Comparison of ENCODE assay signal across 25 cellular contexts in the genomic region with DNA sequence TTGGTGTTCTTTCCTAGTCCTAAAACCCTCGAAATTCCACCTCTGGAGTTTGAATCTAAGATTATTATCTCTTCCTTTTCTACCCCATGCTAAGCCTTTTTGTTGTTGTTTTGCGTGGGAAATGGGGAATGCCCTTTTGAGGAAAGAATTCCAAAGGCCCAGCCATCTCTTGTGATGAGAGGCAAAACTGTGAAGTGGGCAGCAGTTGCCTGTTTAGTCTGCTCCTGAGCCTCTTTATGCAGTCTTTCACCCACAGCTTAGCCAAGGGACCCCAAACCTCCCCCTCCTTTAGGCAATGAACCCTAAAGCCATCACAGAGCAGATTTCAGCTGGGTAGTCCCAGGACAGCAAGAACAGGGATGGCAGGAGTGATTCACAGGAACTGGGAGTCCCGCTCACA.
DNase-seq lines count a peak whose midpoint lies in the region; ATAC-seq, FAIRE-seq and TF ChIP-seq lines count a peak whose summit lies in the region.
"Had no signal": no experiment of that assay in that cellular context is flagged by ENCODE, and none has a peak within 500 bp of the region (broad histone marks: within the 10 kb centered on the region; RNA-seq: fewer than 3 reads in every experiment).

No MANE protein-coding gene starts in this region.

- no peak overlapping the region for H3K4ac ChIP-seq in trophoblast cell (ENCODE audit: low read depth, low read length)

- H3K4me3 Mint-ChIP-seq in astrocyte (ENCODE audit: unreplicated experiment) (peak overlapping the region; percentile 86), T-cell (no peak overlapping the region)
- H3K4me3 Mint-ChIP-seq: memory B cell; natural killer cell treated with Interleukin-12 subunit alpha and Interleukin-12 subunit beta and Interleukin-15 and Interleukin-18, amount 100 ng/mL, for 72 hours; stimulated activated effector memory CD8-positive, alpha-beta T cell treated with anti-CD3 and anti-CD28 coated beads, Interleukin-12 subunit alpha, Interleukin-12 subunit beta, amount 100 ng/mL, for 72 hours had no signal

- peak overlapping the region; percentile 21 for H2BK12ac ChIP-seq in trophoblast cell (ENCODE audit: low read length)

- whole genome bisulfite sequencing in trophoblast cell (ENCODE audit: extremely low coverage, insufficient coverage, insufficient read length): no CpG with 5 or more reads among the region's 3 CpGs

- ATAC-seq in GM18858 (IDR thresholded peaks at IDR 0.05; ENCODE audit: unreplicated experiment) (no peak), T-cell (replicated peaks in 1 of 4) (no peak), GM18907 (IDR thresholded peaks at IDR 0.05; ENCODE audit: unreplicated experiment) (no peak)
- ATAC-seq: natural killer cell treated with Interleukin-12 subunit alpha and Interleukin-12 subunit beta and Interleukin-15 and Interleukin-18, amount 100 ng/mL, for 72 hours; right lobe of liver; stimulated activated effector memory CD8-positive, alpha-beta T cell treated with anti-CD3 and anti-CD28 coated beads, Interleukin-12 subunit alpha, Interleukin-12 subunit beta, amount 100 ng/mL, for 72 hours had no signal

- no peak overlapping the region for H2AFZ ChIP-seq in astrocyte (ENCODE audit: low read depth, low read length)
- H2AFZ ChIP-seq in trophoblast cell (ENCODE audit: insufficient read depth, low read length, poor library complexity): no peak overlapping the region

- peak overlapping the region; percentile 36 for H4K91ac ChIP-seq in trophoblast cell (ENCODE audit: low read depth, low read length)

- H3K27ac ChIP-seq in astrocyte (ENCODE audit: low read depth, low read length) (peak overlapping the region; percentile 34), iPS-20b (ENCODE audit: low read length) (peak overlapping the region; percentile 92), trophoblast cell (ENCODE audit: low read depth, low read length) (peak overlapping the region; percentile 78)
- H3K27ac ChIP-seq: adrenal gland, right lobe of liver, tibial artery had no signal

- H3K27me3 ChIP-seq in HAP-1 (ENCODE audit: low read depth) (no peaks in the 10 kb centered on the region), astrocyte (ENCODE audit: insufficient read depth, low read length) (no peaks in the 10 kb centered on the region), iPS-20b (ENCODE audit: insufficient read depth, low read length) (no peaks in the 10 kb centered on the region), trophoblast cell (ENCODE audit: insufficient read depth, low read length) (no peaks in the 10 kb centered on the region)
- H3K27me3 ChIP-seq: adrenal gland, right lobe of liver, tibial artery had no signal

- H4K20me1 ChIP-seq in astrocyte (ENCODE audit: insufficient read depth, low read length): peaks cover 36% of the 10 kb centered on the region

- H2BK5ac ChIP-seq in trophoblast cell (ENCODE audit: low read depth, low read length, poor library complexity): peak overlapping the region; percentile 3

- no peak for TF ChIP-seq CTCF in astrocyte (IDR thresholded peaks at IDR 0.05; ENCODE audit: insufficient read depth, low read depth, low read length)

- POLR2A ChIA-PET in T-cell (lab: Charles Lee): no interaction called here

- no peaks in the 10 kb centered on the region for H3K36me3 Mint-ChIP-seq in astrocyte (ENCODE audit: low read depth, unreplicated experiment)
- peaks cover 3% of the 10 kb centered on the region for H3K36me3 Mint-ChIP-seq in T-cell
- H3K36me3 Mint-ChIP-seq: natural killer cell treated with Interleukin-12 subunit alpha and Interleukin-12 subunit beta and Interleukin-15 and Interleukin-18, amount 100 ng/mL, for 72 hours; stimulated activated effector memory CD8-positive, alpha-beta T cell treated with anti-CD3 and anti-CD28 coated beads, Interleukin-12 subunit alpha, Interleukin-12 subunit beta, amount 100 ng/mL, for 72 hours had no signal

- no peak overlapping the region for H3K23ac ChIP-seq in trophoblast cell (ENCODE audit: low read length)

- CTCF ChIA-PET in T-cell (lab: Charles Lee): no interaction called here

- no peak overlapping the region for H3K14ac ChIP-seq in trophoblast cell (ENCODE audit: low read length)

- H3K9ac ChIP-seq in astrocyte (ENCODE audit: low read length) (peak overlapping the region; percentile 51), iPS-20b (ENCODE audit: low read depth, low read length) (peak overlapping the region; percentile 74; the same call in 1 of the 2 replicates), trophoblast cell (ENCODE audit: low read length) (no peak overlapping the region)

- H3K36me3 ChIP-seq in HAP-1 (replicated peaks): no peaks in the 10 kb centered on the region
- H3K36me3 ChIP-seq in astrocyte (ENCODE audit: insufficient read depth, low read length): peaks cover 5% of the 10 kb centered on the region
- H3K36me3 ChIP-seq in iPS-20b (ENCODE audit: insufficient read depth, low read depth, low read length): peaks cover 15% of the 10 kb centered on the region
- H3K36me3 ChIP-seq in trophoblast cell (ENCODE audit: control insufficient read depth in 1 of 2, insufficient read depth in 2 of 2, low read length in 2 of 2): peaks cover 0 to 1% of the 10 kb centered on the region in 2 experiments
- H3K36me3 ChIP-seq: adrenal gland, tibial artery had no signal

- H3K79me2 ChIP-seq in astrocyte (ENCODE audit: insufficient read depth, low read length): peaks cover 97% of the 10 kb centered on the region
- peaks cover 2% of the 10 kb centered on the region for H3K79me2 ChIP-seq in trophoblast cell (ENCODE audit: control insufficient read depth, insufficient read depth, low read length, poor library complexity)

- no peaks in the 10 kb centered on the region for H3K9me3 Mint-ChIP-seq in astrocyte (ENCODE audit: unreplicated experiment)
- no peaks in the 10 kb centered on the region for H3K9me3 Mint-ChIP-seq in T-cell
- H3K9me3 Mint-ChIP-seq: memory B cell; natural killer cell treated with Interleukin-12 subunit alpha and Interleukin-12 subunit beta and Interleukin-15 and Interleukin-18, amount 100 ng/mL, for 72 hours; stimulated activated effector memory CD8-positive, alpha-beta T cell treated with anti-CD3 and anti-CD28 coated beads, Interleukin-12 subunit alpha, Interleukin-12 subunit beta, amount 100 ng/mL, for 72 hours had no signal

- H3K4me1 ChIP-seq in HAP-1 (peaks cover 27% of the 10 kb centered on the region), astrocyte (ENCODE audit: insufficient read depth, low read length) (peaks cover 26% of the 10 kb centered on the region), iPS-20b (ENCODE audit: insufficient read depth, low read length) (peaks cover 17% of the 10 kb centered on the region), trophoblast cell (ENCODE audit: control insufficient read depth in 1 of 2, insufficient read depth in 2 of 2, low read length in 2 of 2) (peaks cover 11 to 14% of the 10 kb centered on the region in 2 experiments)

- no peak overlapping the region for H2BK120ac ChIP-seq in trophoblast cell (ENCODE audit: insufficient read depth, low read length, poor library complexity)

- in situ Hi-C loops in HAP-1 (cut with MboI; ENCODE audit: low sequenced_read_pairs): loop anchor here (10.0 kb wide), 1 partner anchor 91 kb away; a partner anchor contains a TSS

- H3K27me3 Mint-ChIP-seq in astrocyte (ENCODE audit: low read depth, unreplicated experiment) (no peaks in the 10 kb centered on the region), T-cell (no peaks in the 10 kb centered on the region)
- H3K27me3 Mint-ChIP-seq: memory B cell; natural killer cell treated with Interleukin-12 subunit alpha and Interleukin-12 subunit beta and Interleukin-15 and Interleukin-18, amount 100 ng/mL, for 72 hours had no signal

- DNase-seq in HAP-1 (ENCODE audit: low spot score in 2 of 2) (peak in 1 of 2 experiments; percentile 31), astrocyte (ENCODE audit: low read depth) (no peak), trophoblast cell (no peak), NAMALWA (ENCODE audit: low spot score) (no peak), T-cell (no peak)
- DNase-seq: activated CD4-positive, alpha-beta T cell treated with anti-CD3 and anti-CD28 coated beads for 48 hours; activated effector memory CD4-positive, alpha-beta T cell treated with Interleukin-2 at 50 U/mL for 16 hours; adrenal gland; central memory CD4-positive, alpha-beta T cell; DMS79; head of caudate nucleus; KG1; MV-4-11; NCI-H2029; right lobe of liver; tibial artery had no signal

- H3K4me3 ChIP-seq in HAP-1: peak overlapping the region; percentile 45
- no peak overlapping the region for H3K4me3 ChIP-seq in astrocyte (ENCODE audit: insufficient read depth, low read depth, low read length)
- H3K4me3 ChIP-seq in iPS-20b (ENCODE audit: low read length): peak overlapping the region; percentile 96; the same call in 1 of the 2 replicates
- H3K4me3 ChIP-seq in trophoblast cell (ENCODE audit: low read depth, low read length): no peak overlapping the region
- H3K4me3 ChIP-seq: adrenal gland, right lobe of liver, tibial artery had no signal

- no peak overlapping the region for H4K12ac ChIP-seq in trophoblast cell (ENCODE audit: low read depth, low read length)

- FAIRE-seq in astrocyte (lab: Jason Lieb, UNC): no peak
- FAIRE-seq: keratinocyte, RCC 7860, TTC549 had no signal

- H4K8ac ChIP-seq in trophoblast cell (ENCODE audit: low read depth, low read length): no peak overlapping the region

- H3K4me2 ChIP-seq in astrocyte (ENCODE audit: low read length) (peak overlapping the region; percentile 70), trophoblast cell (ENCODE audit: low read length) (peak overlapping the region; percentile 51)

- H3K4me1 Mint-ChIP-seq in astrocyte (ENCODE audit: low read depth, unreplicated experiment) (peaks cover 23% of the 10 kb centered on the region), T-cell (no peaks in the 10 kb centered on the region)
- H3K4me1 Mint-ChIP-seq: stimulated activated effector memory CD8-positive, alpha-beta T cell treated with anti-CD3 and anti-CD28 coated beads, Interleukin-12 subunit alpha, Interleukin-12 subunit beta, amount 100 ng/mL, for 72 hours had no signal

- H3K18ac ChIP-seq in trophoblast cell (ENCODE audit: low read length): no peak overlapping the region

- peaks cover 6% of the 10 kb centered on the region for H3K79me1 ChIP-seq in trophoblast cell (ENCODE audit: low read length)

- H2AK5ac ChIP-seq in trophoblast cell (ENCODE audit: low read length): peak overlapping the region; percentile 0

- H3K27ac Mint-ChIP-seq in astrocyte (ENCODE audit: unreplicated experiment) (peak overlapping the region; percentile 87), T-cell (no peak overlapping the region)
- H3K27ac Mint-ChIP-seq: memory B cell; natural killer cell treated with Interleukin-12 subunit alpha and Interleukin-12 subunit beta and Interleukin-15 and Interleukin-18, amount 100 ng/mL, for 72 hours; stimulated activated effector memory CD8-positive, alpha-beta T cell treated with anti-CD3 and anti-CD28 coated beads, Interleukin-12 subunit alpha, Interleukin-12 subunit beta, amount 100 ng/mL, for 72 hours had no signal

- H3K9me3 ChIP-seq in HAP-1 (no peaks in the 10 kb centered on the region), astrocyte (ENCODE audit: insufficient read depth, low read depth, low read length) (no peaks in the 10 kb centered on the region), iPS-20b (ENCODE audit: insufficient read depth, low read depth, low read length) (no peaks in the 10 kb centered on the region), trophoblast cell (ENCODE audit: insufficient read depth, low read depth, low read length) (no peaks in the 10 kb centered on the region)
- H3K9me3 ChIP-seq: adrenal gland, right lobe of liver, tibial artery had no signal

Comparison
In these comparisons a context has a peak if more than half of its experiments do, and no peak if none do; other contexts are left out.
1. H3K4me3 ChIP-seq: peak in HAP-1 (single experiment) and iPS-20b (single experiment); none in astrocyte (single experiment) and trophoblast cell (single experiment).
2. H3K27ac ChIP-seq: peak in every context shown above with its lines; median percentile 92 in iPS-20b; 78 in trophoblast cell; 34 in astrocyte.